ENCODE assay signal across 1 cellular context in genomic region chr17:45135192-45135977, GRCh38.
TF ChIP-seq lines count a peak whose summit lies in the region.

A gene with protein sequence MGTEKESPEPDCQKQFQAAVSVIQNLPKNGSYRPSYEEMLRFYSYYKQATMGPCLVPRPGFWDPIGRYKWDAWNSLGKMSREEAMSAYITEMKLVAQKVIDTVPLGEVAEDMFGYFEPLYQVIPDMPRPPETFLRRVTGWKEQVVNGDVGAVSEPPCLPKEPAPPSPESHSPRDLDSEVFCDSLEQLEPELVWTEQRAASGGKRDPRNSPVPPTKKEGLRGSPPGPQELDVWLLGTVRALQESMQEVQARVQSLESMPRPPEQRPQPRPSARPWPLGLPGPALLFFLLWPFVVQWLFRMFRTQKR (plus strand): TSS chr17:45135687. CDS start chr17:45136145, 458 bp downstream.

TF ChIP-seq in HepG2, 621 proteins besides CTCF, POLR2A, EP300 and RAD21 (continued from another document and continues in another):
- TF ChIP-seq ZBTB40 (IDR thresholded peaks at IDR 0.05): no peak
- TF ChIP-seq ZBTB40 (CRISPR knock-in tag; IDR thresholded peaks at IDR 0.05): peak; percentile 90; the same call in 1 of the 2 replicates
- TF ChIP-seq ZNF44 (CRISPR knock-in tag; IDR thresholded peaks at IDR 0.05): no peak; the same call in none of the 2 replicates
- peak; percentile 72 for TF ChIP-seq MYNN (CRISPR knock-in tag; IDR thresholded peaks at IDR 0.05; ENCODE audit: low read depth)
- TF ChIP-seq ZNF790 (CRISPR knock-in tag; IDR thresholded peaks at IDR 0.05; ENCODE audit: borderline replicate concordance): peak; percentile 98
- peak; percentile 58; the same call in 1 of the 2 replicates for TF ChIP-seq ZSCAN5A (CRISPR knock-in tag; IDR thresholded peaks at IDR 0.05; ENCODE audit: borderline replicate concordance)
- TF ChIP-seq, protein P1, sequence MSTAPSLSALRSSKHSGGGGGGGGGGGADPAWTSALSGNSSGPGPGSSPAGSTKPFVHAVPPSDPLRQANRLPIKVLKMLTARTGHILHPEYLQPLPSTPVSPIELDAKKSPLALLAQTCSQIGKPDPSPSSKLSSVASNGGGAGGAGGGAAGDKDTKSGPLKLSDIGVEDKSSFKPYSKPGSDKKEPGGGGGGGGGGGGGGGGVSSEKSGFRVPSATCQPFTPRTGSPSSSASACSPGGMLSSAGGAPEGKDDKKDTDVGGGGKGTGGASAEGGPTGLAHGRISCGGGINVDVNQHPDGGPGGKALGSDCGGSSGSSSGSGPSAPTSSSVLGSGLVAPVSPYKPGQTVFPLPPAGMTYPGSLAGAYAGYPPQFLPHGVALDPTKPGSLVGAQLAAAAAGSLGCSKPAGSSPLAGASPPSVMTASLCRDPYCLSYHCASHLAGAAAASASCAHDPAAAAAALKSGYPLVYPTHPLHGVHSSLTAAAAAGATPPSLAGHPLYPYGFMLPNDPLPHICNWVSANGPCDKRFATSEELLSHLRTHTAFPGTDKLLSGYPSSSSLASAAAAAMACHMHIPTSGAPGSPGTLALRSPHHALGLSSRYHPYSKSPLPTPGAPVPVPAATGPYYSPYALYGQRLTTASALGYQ (CRISPR knock-in tag; IDR thresholded peaks at IDR 0.05): 0 out of 2 replicates have a peak, but pooled peaks have one; percentile 65
- TF ChIP-seq MXD1 (CRISPR knock-in tag; IDR thresholded peaks at IDR 0.05): peak; percentile 47
- no peak for TF ChIP-seq ZNF577 (CRISPR knock-in tag; IDR thresholded peaks at IDR 0.05; ENCODE audit: borderline replicate concordance, low read depth)
- peak; percentile 18; the same call in 1 of the 2 replicates for TF ChIP-seq ZNF558 (CRISPR knock-in tag; IDR thresholded peaks at IDR 0.05; ENCODE audit: borderline replicate concordance)
- TF ChIP-seq ZSCAN22 (CRISPR knock-in tag; IDR thresholded peaks at IDR 0.05): no peak
- peak; percentile 90 for TF ChIP-seq ZNF839 (CRISPR knock-in tag; IDR thresholded peaks at IDR 0.05; ENCODE audit: borderline replicate concordance)
- TF ChIP-seq DDIT3 (CRISPR knock-in tag; IDR thresholded peaks at IDR 0.05): no peak
- no peak for TF ChIP-seq KLF15 (CRISPR knock-in tag; IDR thresholded peaks at IDR 0.05; ENCODE audit: borderline replicate concordance)
- TF ChIP-seq AKAP8 (CRISPR knock-in tag; IDR thresholded peaks at IDR 0.05): 0 out of 2 replicates have a peak, but pooled peaks have one; percentile 69
- TF ChIP-seq AHR (CRISPR knock-in tag; IDR thresholded peaks at IDR 0.05): peak; percentile 94
- TF ChIP-seq NCOA5 (CRISPR knock-in tag; IDR thresholded peaks at IDR 0.05): no peak
- TF ChIP-seq ZBTB37 (CRISPR knock-in tag; IDR thresholded peaks at IDR 0.05): no peak
- TF ChIP-seq DNMT3B (CRISPR knock-in tag; conservative IDR thresholded peaks at IDR 0.05): peak; percentile 29; the same call in 1 of the 2 replicates
- TF ChIP-seq RAD51 (IDR thresholded peaks at IDR 0.05; ENCODE audit: borderline replicate concordance): no peak
- peak; percentile 75 for TF ChIP-seq MIER2 (CRISPR knock-in tag; IDR thresholded peaks at IDR 0.05)
- TF ChIP-seq, protein P2, sequence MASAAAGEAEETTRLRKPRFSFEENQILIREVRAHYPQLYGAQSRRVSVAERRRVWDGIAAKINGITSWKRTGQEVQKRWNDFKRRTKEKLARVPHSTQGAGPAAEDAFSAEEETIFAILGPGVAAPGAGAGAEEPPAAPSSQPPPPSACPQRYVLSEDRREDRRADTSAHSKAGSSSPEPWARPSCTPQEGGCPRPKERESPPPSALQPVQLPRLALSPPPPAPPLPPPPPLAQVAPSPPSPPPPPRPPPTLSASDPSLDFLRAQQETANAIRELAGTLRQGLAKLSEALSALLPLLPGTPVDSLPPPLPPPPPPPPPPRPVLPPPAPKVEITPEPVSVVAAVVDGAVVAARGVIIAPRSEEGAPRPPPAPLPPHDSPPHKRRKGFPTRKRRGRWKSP (CRISPR knock-in tag; IDR thresholded peaks at IDR 0.05): 0 out of 2 replicates have a peak, but pooled peaks have one; percentile 89
- TF ChIP-seq, protein P3, sequence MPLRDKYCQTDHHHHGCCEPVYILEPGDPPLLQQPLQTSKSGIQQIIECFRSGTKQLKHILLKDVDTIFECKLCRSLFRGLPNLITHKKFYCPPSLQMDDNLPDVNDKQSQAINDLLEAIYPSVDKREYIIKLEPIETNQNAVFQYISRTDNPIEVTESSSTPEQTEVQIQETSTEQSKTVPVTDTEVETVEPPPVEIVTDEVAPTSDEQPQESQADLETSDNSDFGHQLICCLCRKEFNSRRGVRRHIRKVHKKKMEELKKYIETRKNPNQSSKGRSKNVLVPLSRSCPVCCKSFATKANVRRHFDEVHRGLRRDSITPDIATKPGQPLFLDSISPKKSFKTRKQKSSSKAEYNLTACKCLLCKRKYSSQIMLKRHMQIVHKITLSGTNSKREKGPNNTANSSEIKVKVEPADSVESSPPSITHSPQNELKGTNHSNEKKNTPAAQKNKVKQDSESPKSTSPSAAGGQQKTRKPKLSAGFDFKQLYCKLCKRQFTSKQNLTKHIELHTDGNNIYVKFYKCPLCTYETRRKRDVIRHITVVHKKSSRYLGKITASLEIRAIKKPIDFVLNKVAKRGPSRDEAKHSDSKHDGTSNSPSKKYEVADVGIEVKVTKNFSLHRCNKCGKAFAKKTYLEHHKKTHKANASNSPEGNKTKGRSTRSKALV (CRISPR knock-in tag; IDR thresholded peaks at IDR 0.05): peak; percentile 83
- 0 out of 2 replicates have a peak, but pooled peaks have one; percentile 32 for TF ChIP-seq KLF12 (CRISPR knock-in tag; IDR thresholded peaks at IDR 0.05; ENCODE audit: borderline replicate concordance)
- peak; percentile 70 for TF ChIP-seq ELF1 (CRISPR knock-in tag; IDR thresholded peaks at IDR 0.05)
- TF ChIP-seq, protein P4, sequence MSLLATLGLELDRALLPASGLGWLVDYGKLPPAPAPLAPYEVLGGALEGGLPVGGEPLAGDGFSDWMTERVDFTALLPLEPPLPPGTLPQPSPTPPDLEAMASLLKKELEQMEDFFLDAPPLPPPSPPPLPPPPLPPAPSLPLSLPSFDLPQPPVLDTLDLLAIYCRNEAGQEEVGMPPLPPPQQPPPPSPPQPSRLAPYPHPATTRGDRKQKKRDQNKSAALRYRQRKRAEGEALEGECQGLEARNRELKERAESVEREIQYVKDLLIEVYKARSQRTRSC (CRISPR knock-in tag; IDR thresholded peaks at IDR 0.05; ENCODE audit: low read depth): no peak
- TF ChIP-seq DMTF1 (CRISPR knock-in tag; IDR thresholded peaks at IDR 0.05): no peak
- TF ChIP-seq SIX1 (CRISPR knock-in tag; IDR thresholded peaks at IDR 0.05; ENCODE audit: borderline replicate concordance): no peak; the same call in 1 of the 2 replicates
- TF ChIP-seq SNAPC5 (CRISPR knock-in tag; IDR thresholded peaks at IDR 0.05; ENCODE audit: borderline replicate concordance): peak; percentile 97; the same call in 1 of the 2 replicates
- no peak for TF ChIP-seq NFKBIZ (CRISPR knock-in tag; IDR thresholded peaks at IDR 0.05)
- peak; percentile 89 for TF ChIP-seq TEAD3 (CRISPR knock-in tag; optimal IDR thresholded peaks at IDR 0.05; ENCODE audit: borderline replicate concordance)
- TF ChIP-seq GZF1 (CRISPR knock-in tag; IDR thresholded peaks at IDR 0.05): no peak
- TF ChIP-seq POLR2G (IDR thresholded peaks at IDR 0.05; ENCODE audit: low read depth, low read length): peak; percentile 97
